8 cellular contexts compared by ENCODE assay signal in genomic region chr1:27111771-27112573, GRCh38. TPM values are rescaled to one million over a fixed set of nuclear protein-coding genes. Genes with fewer than 3 reads are reported as not detected.
A peak's percentile ranks its signal among the peaks of the same experiment; 100 is the strongest.
DNase-seq lines count a peak whose midpoint lies in the region; ATAC-seq and TF ChIP-seq lines count a peak whose summit lies in the region.

No MANE protein-coding gene starts in this region.

- TF ChIP-seq CTCF in gastroesophageal sphincter (IDR thresholded peaks at IDR 0.05): peak in 3 of 4 experiments; percentile 5 to 21 (median 18)
- TF ChIP-seq CTCF in upper lobe of left lung (IDR thresholded peaks at IDR 0.05): peak in 5 of 6 experiments; percentile 25 to 70 (median 68)

- intact Hi-C loops in posterior cingulate gyrus (cut with DNase I): no loop called here

- H3K4me3 ChIP-seq in ACC112 (ENCODE audit: low read depth, low read length) (no peak overlapping the region), gastroesophageal sphincter (no peak overlapping the region), upper lobe of left lung (no peak overlapping the region)

- peak; percentile 46 for TF ChIP-seq POLR2A in GM18505 (IDR thresholded peaks at IDR 0.05; ENCODE audit: borderline replicate concordance, extremely low read depth, insufficient read depth, insufficient read length)
- TF ChIP-seq POLR2A in Raji (IDR thresholded peaks at IDR 0.05; ENCODE audit: insufficient read depth, low read depth, low read length): peak; percentile 66
- TF ChIP-seq POLR2A in gastroesophageal sphincter (IDR thresholded peaks at IDR 0.05): no peak
- TF ChIP-seq POLR2A in upper lobe of left lung (IDR thresholded peaks at IDR 0.05): no peak

- TF ChIP-seq EP300 in gastroesophageal sphincter (IDR thresholded peaks at IDR 0.05): no peak
- TF ChIP-seq EP300 in upper lobe of left lung (IDR thresholded peaks at IDR 0.05): peak in 1 of 4 donors; percentile 42

- H3K4me1 ChIP-seq in ACC112 (ENCODE audit: control insufficient read depth, insufficient read depth, low read length, unreplicated experiment) (peaks cover 31% of the 10 kb centered on the region), gastroesophageal sphincter (peaks cover 0 to 37% (median 11%) of the 10 kb centered on the region in 3 donors), upper lobe of left lung (peaks cover 47 to 64% (median 58%) of the 10 kb centered on the region in 4 donors)

- H3K9me3 ChIP-seq in gastroesophageal sphincter (no peaks in the 10 kb centered on the region), upper lobe of left lung (no peaks in the 10 kb centered on the region)

- ATAC-seq in GM18505 (IDR thresholded peaks at IDR 0.05; ENCODE audit: unreplicated experiment) (peak; percentile 73), HG03196 (IDR thresholded peaks at IDR 0.05; ENCODE audit: unreplicated experiment) (peak; percentile 70), gastroesophageal sphincter (peak; percentile 93), upper lobe of left lung (ENCODE audit: low FRiP score in 2 of 2) (peak; percentile 89 to 93)

- DNase-seq in activated gamma-delta T cell treated with anti-CD3 and anti-CD28 coated beads, Interleukin-2, amount 50 U/mL, for 16 hours (ENCODE audit: low read depth): peak; percentile 61
- peak in 7 of 10 donors; percentile 37 to 92 (median 77) for DNase-seq in posterior cingulate gyrus
- DNase-seq in upper lobe of left lung: peak in 1 of 2 donors; percentile 97

- H2AFZ ChIP-seq in ACC112 (ENCODE audit: low read length, unreplicated experiment): no peak overlapping the region

- H3K27ac ChIP-seq in ACC112 (ENCODE audit: low read depth, low read length) (peak overlapping the region; percentile 46), gastroesophageal sphincter (peak overlapping the region in 2 of 4 donors; percentile 17 to 29), upper lobe of left lung (peak overlapping the region; percentile 42 to 80 (median 72))

- WGBS in gastroesophageal sphincter (ENCODE audit: low coverage in 1 of 2), 2 donors: 60 to 90% methylated on average over 1 of the region's 5 CpGs
- WGBS in upper lobe of left lung, 2 donors: 17 to 26% methylated on average over 4 to 5 of the region's 5 CpGs

- H3K27me3 ChIP-seq in ACC112 (ENCODE audit: insufficient read depth, low read length) (no peaks in the 10 kb centered on the region), gastroesophageal sphincter (no peaks in the 10 kb centered on the region), upper lobe of left lung (no peaks in the 10 kb centered on the region)

- H3K36me3 ChIP-seq in ACC112 (ENCODE audit: insufficient read depth, low read length) (no peaks in the 10 kb centered on the region), gastroesophageal sphincter (peaks cover 0 to 30% of the 10 kb centered on the region in 2 donors), upper lobe of left lung (peaks cover 0 to 11% (median 3%) of the 10 kb centered on the region in 4 donors)

- H3K79me2 ChIP-seq in ACC112 (ENCODE audit: control insufficient read depth, insufficient read depth, low read length, unreplicated experiment): peaks cover 21% of the 10 kb centered on the region

RNA-seq across cellular contexts. Expression of gene SLC9A1, which starts 43.0 kb away (rescaled TPM):
- total RNA-seq in gastroesophageal sphincter (10 to 100 TPM in 3 of 4 donors, 1 to 10 TPM in 1; 7.2 to 27.8 (median 17.1) TPM), upper lobe of left lung (10 to 100 TPM; 18.1 to 51.4 (median 31.5) TPM)

Comparison
In these comparisons a context has a peak if more than half of its experiments do, and no peak if none do; other contexts are left out.
1. POLR2A ChIP-seq: peak in GM18505 (single experiment) and Raji (single experiment); none in gastroesophageal sphincter (0 of 2) and upper lobe of left lung (0 of 4).
2. Peak in every context shown above with its lines, with median percentiles within 50 percentile points of each other: ATAC-seq.